9 cellular contexts compared by ENCODE assay signal in genomic region chr2:202909394-202910192, GRCh38. TPM values are rescaled to one million over a fixed set of nuclear protein-coding genes. Genes with fewer than 3 reads are reported as not detected.
DNase-seq lines count a peak whose midpoint lies in the region; ATAC-seq lines count a peak whose summit lies in the region.
"Had no signal": no experiment of that assay in that cellular context is flagged by ENCODE, and none has a peak within 500 bp of the region (broad histone marks: within the 10 kb centered on the region; RNA-seq: fewer than 3 reads in every experiment).

No MANE protein-coding gene starts in this region.

- WGBS in HUES64: 95% methylated on average over 5 of the region's 6 CpGs
- WGBS in mesenchymal stem cell: 98% methylated on average over 5 of the region's 6 CpGs

- POLR2A ChIA-PET in CD4-positive, alpha-beta memory T cell (lab: Charles Lee; ENCODE audit: partially characterized antibody): no interaction called here

- peaks cover 15 to 24% of the 10 kb centered on the region in 2 donors for H3K36me3 Mint-ChIP-seq in CD4-positive, alpha-beta memory T cell
- peaks cover 20% of the 10 kb centered on the region for H3K36me3 Mint-ChIP-seq in activated T-helper 1 cell treated with anti-CD3 and anti-CD28 coated beads, Interleukin-12 subunit alpha, Interleukin-12 subunit beta, Interleukin-2, Interleukin-4 antibody, amounts not matched to agents 30 ng/mL and 10 ng/mL and 1 ng/mL, durations not matched to agents 14 hours and 24 hours and 36 hours (ENCODE audit: low read depth)

- H3K4me1 Mint-ChIP-seq in CD4-positive, alpha-beta memory T cell: peaks cover 16 to 48% (median 33%) of the 10 kb centered on the region in 4 donors
- H3K4me1 Mint-ChIP-seq in activated T-helper 1 cell treated with anti-CD3 and anti-CD28 coated beads, Interleukin-12 subunit alpha, Interleukin-12 subunit beta, Interleukin-2, Interleukin-4 antibody, amounts not matched to agents 30 ng/mL and 10 ng/mL and 1 ng/mL, durations not matched to agents 14 hours and 24 hours and 36 hours (ENCODE audit: low read depth): peaks cover 34% of the 10 kb centered on the region

- CTCF ChIA-PET in CD4-positive, alpha-beta memory T cell (lab: Charles Lee; ENCODE audit: partially characterized antibody): interaction anchor here (0.7 to 0.9 kb wide), 3 partner anchors 35 to 320 kb away, joined by 3 read pairs; no protein-coding TSS in a partner anchor

- no peak overlapping the region for H3K23ac ChIP-seq in mesenchymal stem cell (ENCODE audit: low read length in 2 of 2)

- H3K27me3 Mint-ChIP-seq in CD4-positive, alpha-beta memory T cell: no peaks in the 10 kb centered on the region
- H3K27me3 Mint-ChIP-seq in activated T-helper 1 cell treated with anti-CD3 and anti-CD28 coated beads, Interleukin-12 subunit alpha, Interleukin-12 subunit beta, Interleukin-2, Interleukin-4 antibody, amounts not matched to agents 30 ng/mL and 10 ng/mL and 1 ng/mL, durations not matched to agents 14 hours and 24 hours and 36 hours (ENCODE audit: insufficient read depth): no peaks in the 10 kb centered on the region

- H3K9me3 ChIP-seq in CD4-positive, alpha-beta memory T cell (ENCODE audit: control insufficient read depth in 1 of 2, low read length in 2 of 2): no peaks in the 10 kb centered on the region
- no peaks in the 10 kb centered on the region for H3K9me3 ChIP-seq in HUES64 (ENCODE audit: insufficient read depth, low read depth, low read length)
- no peaks in the 10 kb centered on the region for H3K9me3 ChIP-seq in mesenchymal stem cell (ENCODE audit: control insufficient read depth, low read length)

- no peak for DNase-seq in CD4-positive, alpha-beta memory T cell
- DNase-seq in activated T-helper 1 cell treated with anti-CD3 and anti-CD28 coated beads, Interleukin-12 subunit alpha, Interleukin-12 subunit beta, Interleukin-2, Interleukin-4 antibody, amounts not matched to agents 30 ng/mL and 10 ng/mL and 1 ng/mL, durations not matched to agents 14 hours and 24 hours and 36 hours (ENCODE audit: low spot score): no peak
- DNase-seq in mesenchymal stem cell (no peak), NCI-H526 treated with DMSO at 0.1 percent for 48 hours (lab: John Stamatoyannopoulos, UW) (no peak), KG1 (lab: John Stamatoyannopoulos, UW) (no peak)
- DNase-seq in stimulated activated CD4-positive, alpha-beta T cell treated with anti-CD3 and anti-CD28 coated beads, Interleukin-2, amount 100 ng/mL, for 24 hours: no peak

- no peaks in the 10 kb centered on the region for H3K27me3 ChIP-seq in CD4-positive, alpha-beta memory T cell (ENCODE audit: insufficient read depth, low read length)
- H3K27me3 ChIP-seq in HUES64 (ENCODE audit: insufficient read depth, low read length) (no peaks in the 10 kb centered on the region), mesenchymal stem cell (ENCODE audit: control insufficient read depth in 1 of 2, insufficient read depth in 1 of 2, low read length in 2 of 2) (no peaks in the 10 kb centered on the region)

- H2BK120ac ChIP-seq in mesenchymal stem cell (ENCODE audit: low read depth, low read length): no peak overlapping the region

- H3K27ac Mint-ChIP-seq in CD4-positive, alpha-beta memory T cell: no peak overlapping the region
- no peak overlapping the region for H3K27ac Mint-ChIP-seq in activated T-helper 1 cell treated with anti-CD3 and anti-CD28 coated beads, Interleukin-12 subunit alpha, Interleukin-12 subunit beta, Interleukin-2, Interleukin-4 antibody, amounts not matched to agents 30 ng/mL and 10 ng/mL and 1 ng/mL, durations not matched to agents 14 hours and 24 hours and 36 hours

- intact Hi-C loops in CD4-positive, alpha-beta memory T cell (cut with micrococcal nuclease): loop anchor here (5.0 kb wide), 1 partner anchor 1457 kb away; the partner anchor contains the start of genes STRADB and TRAK2
- intact Hi-C loops in activated T-helper 1 cell treated with anti-CD3 and anti-CD28 coated beads, Interleukin-12 subunit alpha, Interleukin-12 subunit beta, Interleukin-2, Interleukin-4 antibody, amounts not matched to agents 30 ng/mL and 10 ng/mL and 1 ng/mL, durations not matched to agents 14 hours and 24 hours and 36 hours (cut with micrococcal nuclease): loop anchor here (2.0 to 10.0 kb wide), 4 partner anchors 545 to 1459 kb away; partner anchors contain the start of genes ALS2, NOP58, STRADB and TRAK2

- no peak overlapping the region for H3K4ac ChIP-seq in mesenchymal stem cell (ENCODE audit: low read depth in 1 of 2, low read length in 2 of 2)

- no peak overlapping the region for H3K14ac ChIP-seq in mesenchymal stem cell (ENCODE audit: low read length in 2 of 2)

- H3K18ac ChIP-seq in mesenchymal stem cell (ENCODE audit: low read depth in 1 of 2, low read length in 2 of 2): no peak overlapping the region

- H2BK5ac ChIP-seq in mesenchymal stem cell (ENCODE audit: low read depth, low read length, poor library complexity, severe bottlenecking): no peak overlapping the region

- no peaks in the 10 kb centered on the region for H3K36me3 ChIP-seq in CD4-positive, alpha-beta memory T cell (ENCODE audit: insufficient read depth, low read length)
- H3K36me3 ChIP-seq in HUES64 (ENCODE audit: insufficient read depth, low read length) (peaks cover 35% of the 10 kb centered on the region), mesenchymal stem cell (ENCODE audit: control insufficient read depth in 1 of 2, insufficient read depth in 2 of 2, low read depth in 1 of 2, low read length in 2 of 2) (peaks cover 4 to 17% of the 10 kb centered on the region in 2 experiments)

- no peak overlapping the region for H2BK12ac ChIP-seq in mesenchymal stem cell (ENCODE audit: low read length in 2 of 2)

- H2AK5ac ChIP-seq in mesenchymal stem cell (ENCODE audit: low read length, severe bottlenecking): no peak overlapping the region

- H2BK15ac ChIP-seq in mesenchymal stem cell (ENCODE audit: low read depth, poor library complexity, severe bottlenecking): no peak overlapping the region

- H2AFZ ChIP-seq in mesenchymal stem cell (ENCODE audit: low read depth, low read length): no peak overlapping the region

- no peak overlapping the region for H4K91ac ChIP-seq in mesenchymal stem cell (ENCODE audit: low read length)

- H3K9ac ChIP-seq in HUES64 (ENCODE audit: low read depth, low read length): no peak overlapping the region
- peak overlapping the region; percentile 97 for H3K9ac ChIP-seq in mesenchymal stem cell (ENCODE audit: low read length)

- peaks cover 8% of the 10 kb centered on the region for H3K79me1 ChIP-seq in mesenchymal stem cell (replicated peaks; ENCODE audit: low read length, poor library complexity, severe bottlenecking)

- H3K4me3 ChIP-seq in CD4-positive, alpha-beta memory T cell (ENCODE audit: low read length in 2 of 2): no peak overlapping the region
- H3K4me3 ChIP-seq in HUES64 (ENCODE audit: low read length): peak overlapping the region; percentile 99
- H3K4me3 ChIP-seq in mesenchymal stem cell (ENCODE audit: insufficient read depth in 1 of 2, low read depth in 1 of 2, low read length in 2 of 2): peak overlapping the region in 1 of 2 experiments; percentile 99

- no peak for ATAC-seq in HG03378 (IDR thresholded peaks at IDR 0.05; ENCODE audit: unreplicated experiment)
- ATAC-seq: activated CD4-positive, CD25-positive, alpha-beta regulatory T cell treated with anti-CD3 and anti-CD28 coated beads, Interleukin-2, amount 50 U/mL, for 24 hours had no signal

- no peak overlapping the region for H4K8ac ChIP-seq in mesenchymal stem cell (ENCODE audit: low read length)

- peaks cover 0 to 3% (median 0%) of the 10 kb centered on the region in 8 donors for H3K9me3 Mint-ChIP-seq in CD4-positive, alpha-beta memory T cell
- peaks cover 7% of the 10 kb centered on the region for H3K9me3 Mint-ChIP-seq in activated T-helper 1 cell treated with anti-CD3 and anti-CD28 coated beads, Interleukin-12 subunit alpha, Interleukin-12 subunit beta, Interleukin-2, Interleukin-4 antibody, amounts not matched to agents 30 ng/mL and 10 ng/mL and 1 ng/mL, durations not matched to agents 14 hours and 24 hours and 36 hours

- peak overlapping the region in 6 of 8 donors; percentile 31 to 99 (median 60) for H3K4me3 Mint-ChIP-seq in CD4-positive, alpha-beta memory T cell
- H3K4me3 Mint-ChIP-seq in activated T-helper 1 cell treated with anti-CD3 and anti-CD28 coated beads, Interleukin-12 subunit alpha, Interleukin-12 subunit beta, Interleukin-2, Interleukin-4 antibody, amounts not matched to agents 30 ng/mL and 10 ng/mL and 1 ng/mL, durations not matched to agents 14 hours and 24 hours and 36 hours: peak overlapping the region; percentile 96

- H3K4me2 ChIP-seq in mesenchymal stem cell (ENCODE audit: low read length, poor library complexity, severe bottlenecking): peak overlapping the region; percentile 45

- H3K4me1 ChIP-seq in CD4-positive, alpha-beta memory T cell (ENCODE audit: insufficient read depth, low read length): peaks cover 15% of the 10 kb centered on the region
- H3K4me1 ChIP-seq in HUES64 (ENCODE audit: insufficient read depth, low read length): no peaks in the 10 kb centered on the region
- H3K4me1 ChIP-seq in mesenchymal stem cell (ENCODE audit: control insufficient read depth, insufficient read depth, low read depth, low read length): peaks cover 3% of the 10 kb centered on the region

- H3K27ac ChIP-seq in CD4-positive, alpha-beta memory T cell (ENCODE audit: low read depth, low read length): no peak overlapping the region
- no peak overlapping the region for H3K27ac ChIP-seq in HUES64 (ENCODE audit: low read depth, low read length)
- no peak overlapping the region for H3K27ac ChIP-seq in mesenchymal stem cell (ENCODE audit: low read length, poor library complexity, severe bottlenecking)

RNA-seq across cellular contexts. Expression of gene WDR12, which starts 1.9 kb away (rescaled TPM):
- 10 to 100 TPM; 21.3 to 25.0 TPM for total RNA-seq in CD4-positive, alpha-beta memory T cell
- 10 to 100 TPM; 16.5 to 20.0 TPM for polyA plus RNA-seq in CD4-positive, alpha-beta memory T cell
- polyA plus RNA-seq in HUES64 (2013, experiment 1 of 2): 86.7 TPM
- polyA plus RNA-seq in HUES64 (2013, experiment 2 of 2): 110 TPM
- total RNA-seq in activated T-helper 1 cell treated with anti-CD3 and anti-CD28 coated beads, Interleukin-12 subunit alpha, Interleukin-12 subunit beta, Interleukin-2, Interleukin-4 antibody, amounts not matched to agents 30 ng/mL and 10 ng/mL and 1 ng/mL, durations not matched to agents 14 hours and 24 hours and 36 hours: 149 and 165 TPM in 2 replicates
- 24.2 TPM for polyA plus RNA-seq in mesenchymal stem cell (2013, experiment 1 of 2)
- polyA plus RNA-seq in mesenchymal stem cell (2013, experiment 2 of 2): 26.0 TPM

RNA-seq across cellular contexts. Expression of gene CARF, which starts 2.5 kb away (rescaled TPM):
- total RNA-seq in CD4-positive, alpha-beta memory T cell: 10 to 100 TPM; 24.4 to 27.6 TPM
- polyA plus RNA-seq in CD4-positive, alpha-beta memory T cell: 1 to 10 TPM; 1.9 to 5.3 TPM
- polyA plus RNA-seq in HUES64 (2013, experiment 1 of 2): 2.6 TPM
- polyA plus RNA-seq in HUES64 (2013, experiment 2 of 2): 3.6 TPM
- 3.6 and 4.3 TPM in 2 replicates for total RNA-seq in activated T-helper 1 cell treated with anti-CD3 and anti-CD28 coated beads, Interleukin-12 subunit alpha, Interleukin-12 subunit beta, Interleukin-2, Interleukin-4 antibody, amounts not matched to agents 30 ng/mL and 10 ng/mL and 1 ng/mL, durations not matched to agents 14 hours and 24 hours and 36 hours
- 3.6 TPM for polyA plus RNA-seq in mesenchymal stem cell (2013, experiment 1 of 2)
- polyA plus RNA-seq in mesenchymal stem cell (2013, experiment 2 of 2): 3.0 TPM

RNA-seq across cellular contexts. Expression of gene ICA1L, which starts 38.0 kb away (rescaled TPM):
- under 1 TPM; 0.50 to 0.58 TPM for total RNA-seq in CD4-positive, alpha-beta memory T cell
- 1 to 10 TPM in 1 of 2 donors, under 1 TPM in 1; 0.45 to 1.8 TPM for polyA plus RNA-seq in CD4-positive, alpha-beta memory T cell
- polyA plus RNA-seq in HUES64 (2013, experiment 1 of 2): 1.00 TPM
- 1.7 TPM for polyA plus RNA-seq in HUES64 (2013, experiment 2 of 2)
- 5.4 and 5.5 TPM in 2 replicates for total RNA-seq in activated T-helper 1 cell treated with anti-CD3 and anti-CD28 coated beads, Interleukin-12 subunit alpha, Interleukin-12 subunit beta, Interleukin-2, Interleukin-4 antibody, amounts not matched to agents 30 ng/mL and 10 ng/mL and 1 ng/mL, durations not matched to agents 14 hours and 24 hours and 36 hours
- 1.5 TPM for polyA plus RNA-seq in mesenchymal stem cell (2013, experiment 1 of 2)
- polyA plus RNA-seq in mesenchymal stem cell (2013, experiment 2 of 2): 1.7 TPM
